8 cellular contexts compared by ENCODE assay signal in the genomic region with DNA sequence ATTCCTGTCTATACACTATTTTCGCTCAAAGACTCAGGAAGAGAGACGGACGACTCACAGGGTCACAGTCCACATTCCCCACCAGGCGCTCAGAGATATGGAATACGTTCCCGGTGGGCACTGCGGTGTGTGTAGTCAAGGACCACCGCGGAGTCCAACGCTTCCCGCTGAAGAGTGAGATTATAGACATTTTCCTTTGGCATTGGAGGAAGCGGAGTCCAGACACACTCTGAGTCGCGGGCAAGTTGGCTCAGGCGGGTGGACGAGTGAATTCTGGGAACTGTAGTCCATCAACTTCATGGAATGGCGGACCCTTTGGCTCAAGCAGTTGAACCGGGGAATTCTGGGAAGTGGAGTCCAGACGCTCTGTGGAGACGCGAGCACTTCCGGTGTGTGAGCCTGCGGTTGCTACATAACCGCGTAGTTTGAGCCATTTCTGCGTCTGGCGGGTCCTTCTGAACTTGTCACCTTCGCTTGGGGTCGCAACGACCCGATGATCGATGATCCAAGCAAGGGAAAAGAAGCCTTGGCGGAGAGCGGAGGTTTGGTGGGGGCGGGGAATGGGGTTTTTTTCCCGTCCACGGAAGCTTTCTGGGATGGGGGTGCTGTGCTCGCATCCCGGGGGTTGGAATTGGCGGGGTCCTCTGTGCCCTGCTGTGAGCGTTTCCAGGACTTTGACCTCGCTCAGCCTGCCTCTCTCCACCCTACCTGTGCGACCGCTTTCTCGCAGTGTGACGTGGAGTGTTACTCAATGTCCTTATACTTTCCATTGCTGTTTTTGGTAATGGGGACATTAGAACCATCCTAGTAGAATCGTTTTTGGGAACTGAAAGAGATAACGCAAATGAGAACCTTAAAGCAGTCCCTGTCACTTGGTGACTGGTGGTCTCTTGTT. TPM values are rescaled to one million over a fixed set of nuclear protein-coding genes. Genes with fewer than 3 reads are reported as not detected.
DNase-seq lines count a peak whose midpoint lies in the region; ATAC-seq and TF ChIP-seq lines count a peak whose summit lies in the region.

ZNF230 (plus strand) TSS at position 392 of the 895 bp plus-strand sequence. CDS start 4,122 bp downstream, outside the sequence.

- peak; percentile 76 to 96 (median 81) for DNase-seq in CD4-positive, CD25-positive, alpha-beta regulatory T cell
- DNase-seq in NCI-H748 (lab: John Stamatoyannopoulos, UW; ENCODE audit: unreplicated experiment) (peak; percentile 99), lower leg skin (ENCODE audit: low spot score in 2 of 2) (peak; percentile 94 to 98)
- DNase-seq in activated CD4-positive, alpha-beta memory T cell treated with anti-CD3 and anti-CD28 coated beads for 36 hours = peak; percentile 91
- peak; percentile 68 to 85 for DNase-seq in stimulated activated CD4-positive, alpha-beta T cell treated with anti-CD3 and anti-CD28 coated beads, Interleukin-4, amount 100 ng/mL, for 4 hours

- H3K36me3 ChIP-seq in CD4-positive, CD25-positive, alpha-beta regulatory T cell (ENCODE audit: control insufficient read depth, insufficient read depth, low read length) = peaks cover 19% of the 10 kb centered on the region
- peaks cover 9% of the 10 kb centered on the region in 2 donors for H3K36me3 ChIP-seq in duodenal mucosa (ENCODE audit: control insufficient read depth in 1 of 2, insufficient read depth in 2 of 2, low read length in 2 of 2)

- peak; percentile 98 to 99 for ATAC-seq in CD4-positive, CD25-positive, alpha-beta regulatory T cell (ENCODE audit: low read depth in 2 of 2)
- ATAC-seq in GM19395 (IDR thresholded peaks at IDR 0.05; ENCODE audit: unreplicated experiment) (peak; percentile 89), HG03558 (IDR thresholded peaks at IDR 0.05; ENCODE audit: extremely low read depth, unreplicated experiment) (peak; percentile 76)

- peak within 1 kb of the TSS; percentile 70 to 79 for H3K9ac ChIP-seq in duodenal mucosa (ENCODE audit: low read depth in 1 of 2, low read length in 2 of 2)

- H3K27me3 Mint-ChIP-seq in CD4-positive, CD25-positive, alpha-beta regulatory T cell = no peaks in the 10 kb centered on the region
- no peaks in the 10 kb centered on the region for H3K27me3 Mint-ChIP-seq in activated CD4-positive, alpha-beta memory T cell treated with anti-CD3 and anti-CD28 coated beads for 36 hours

- POLR2A ChIA-PET in activated CD4-positive, alpha-beta memory T cell treated with anti-CD3 and anti-CD28 coated beads for 36 hours (lab: Charles Lee) = interaction anchor here (0.6 kb wide), 1 partner anchor 111 kb away, joined by 3 read pairs; no protein-coding TSS in a partner anchor

- CTCF ChIA-PET in activated CD4-positive, alpha-beta memory T cell treated with anti-CD3 and anti-CD28 coated beads for 36 hours (lab: Charles Lee) = interaction anchor here (1.0 kb wide), 1 partner anchor 279 kb away, joined by 3 read pairs; no protein-coding TSS in a partner anchor

- peak within 1 kb of the TSS; percentile 56 for H3K27ac ChIP-seq in CD4-positive, CD25-positive, alpha-beta regulatory T cell (ENCODE audit: insufficient read depth, low read length, poor library complexity, severe bottlenecking)
- peak within 1 kb of the TSS; percentile 51 for H3K27ac ChIP-seq in duodenal mucosa (ENCODE audit: low read depth, low read length)

- H3K4me1 ChIP-seq in CD4-positive, CD25-positive, alpha-beta regulatory T cell (ENCODE audit: control insufficient read depth, insufficient read depth, low read length, poor library complexity, severe bottlenecking) = peaks cover 18% of the 10 kb centered on the region
- H3K4me1 ChIP-seq in duodenal mucosa (ENCODE audit: control insufficient read depth in 1 of 2, insufficient read depth in 2 of 2, low read length in 2 of 2) = peaks cover 3 to 11% of the 10 kb centered on the region in 2 donors

- H3K36me3 Mint-ChIP-seq in CD4-positive, CD25-positive, alpha-beta regulatory T cell = peaks cover 31% of the 10 kb centered on the region
- peaks cover 39% of the 10 kb centered on the region for H3K36me3 Mint-ChIP-seq in activated CD4-positive, alpha-beta memory T cell treated with anti-CD3 and anti-CD28 coated beads for 36 hours

- intact Hi-C loops in activated CD4-positive, alpha-beta memory T cell treated with anti-CD3 and anti-CD28 coated beads for 36 hours (cut with micrococcal nuclease) = loop anchor here (1.0 to 5.0 kb wide), 9 partner anchors 19 to 209 kb away; partner anchors contain the start of genes ZNF155, ZNF221, ZNF222 and ZNF224
- intact Hi-C loops in lower leg skin (cut with DNase I; ENCODE audit: low total_unique reads) = no loop called here

- TF ChIP-seq CTCF in lower leg skin (IDR thresholded peaks at IDR 0.05) = no peak

- H3K4me3 ChIP-seq in CD4-positive, CD25-positive, alpha-beta regulatory T cell (ENCODE audit: low read depth, low read length) = peak within 1 kb of the TSS; percentile 93
- H3K4me3 ChIP-seq in duodenal mucosa (ENCODE audit: low read depth in 1 of 2, low read length in 2 of 2) (peak within 1 kb of the TSS; percentile 79 to 96), lower leg skin (ENCODE audit: low read depth, poor library complexity, severe bottlenecking) (peak within 1 kb of the TSS; percentile 64)

- no peaks in the 10 kb centered on the region for H3K27me3 ChIP-seq in CD4-positive, CD25-positive, alpha-beta regulatory T cell (ENCODE audit: control insufficient read depth, insufficient read depth, low read length)
- no peaks in the 10 kb centered on the region for H3K27me3 ChIP-seq in duodenal mucosa (ENCODE audit: control insufficient read depth in 1 of 2, insufficient read depth in 2 of 2, low read length in 2 of 2)

- peak within 1 kb of the TSS; percentile 95 to 100 (median 99) for H3K4me3 Mint-ChIP-seq in CD4-positive, CD25-positive, alpha-beta regulatory T cell
- peak within 1 kb of the TSS; percentile 99 for H3K4me3 Mint-ChIP-seq in activated CD4-positive, alpha-beta memory T cell treated with anti-CD3 and anti-CD28 coated beads for 36 hours

- 0 to 1% methylated on average over 46 to 48 of the region's 48 CpGs for WGBS in lower leg skin, 2 donors

- H3K27ac Mint-ChIP-seq in CD4-positive, CD25-positive, alpha-beta regulatory T cell = peak within 1 kb of the TSS; percentile 95 to 99 (median 97)
- peak within 1 kb of the TSS; percentile 94 for H3K27ac Mint-ChIP-seq in activated CD4-positive, alpha-beta memory T cell treated with anti-CD3 and anti-CD28 coated beads for 36 hours

- peaks cover 2 to 38% (median 23%) of the 10 kb centered on the region in 7 donors for H3K9me3 Mint-ChIP-seq in CD4-positive, CD25-positive, alpha-beta regulatory T cell
- peaks cover 41% of the 10 kb centered on the region for H3K9me3 Mint-ChIP-seq in activated CD4-positive, alpha-beta memory T cell treated with anti-CD3 and anti-CD28 coated beads for 36 hours

- H3K9me3 ChIP-seq in CD4-positive, CD25-positive, alpha-beta regulatory T cell (ENCODE audit: control insufficient read depth in 2 of 2, low read length in 2 of 2) = peaks cover 36 to 38% of the 10 kb centered on the region in 2 experiments
- peaks cover 8 to 21% of the 10 kb centered on the region in 2 donors for H3K9me3 ChIP-seq in duodenal mucosa (ENCODE audit: control insufficient read depth in 1 of 2, low read length in 2 of 2)

- peaks cover 12 to 28% (median 24%) of the 10 kb centered on the region in 4 donors for H3K4me1 Mint-ChIP-seq in CD4-positive, CD25-positive, alpha-beta regulatory T cell
- H3K4me1 Mint-ChIP-seq in activated CD4-positive, alpha-beta memory T cell treated with anti-CD3 and anti-CD28 coated beads for 36 hours (ENCODE audit: low read depth) = peaks cover 18% of the 10 kb centered on the region

- no peak for TF ChIP-seq POLR2A in lower leg skin (IDR thresholded peaks at IDR 0.05)

RNA-seq across cellular contexts. Expression of gene ZNF230, which starts in this region (rescaled TPM):
- total RNA-seq in CD4-positive, CD25-positive, alpha-beta regulatory T cell = 3.1 TPM
- 1 to 10 TPM; 2.6 to 5.1 (median 4.2) TPM for polyA plus RNA-seq in CD4-positive, CD25-positive, alpha-beta regulatory T cell
- total RNA-seq in activated CD4-positive, alpha-beta memory T cell treated with anti-CD3 and anti-CD28 coated beads for 36 hours = 1 to 10 TPM; 3.8 TPM
- total RNA-seq in lower leg skin = 10 to 100 TPM in 1 of 4 donors, 1 to 10 TPM in 3; 3.1 to 10.6 (median 3.7) TPM

Comparison
In these comparisons a context has a peak if more than half of its experiments do, and no peak if none do; other contexts are left out.
1. Peak in every context shown above with its lines: DNase-seq, ATAC-seq, H3K4me3 ChIP-seq and H3K27ac ChIP-seq.